23 cellular contexts compared by ENCODE assay signal in genomic region chr1:101915597-101915996, GRCh38.
"Had no signal": no experiment of that assay in that cellular context is flagged by ENCODE, and none has a peak within 500 bp of the region (broad histone marks: within the 10 kb centered on the region; RNA-seq: fewer than 3 reads in every experiment).

No MANE protein-coding gene starts in this region.

- DNase-seq: activated B cell treated with CpG ODN at 0.5 μM for 24 hours; activated CD4-positive, alpha-beta memory T cell treated with anti-CD3 and anti-CD28 coated beads for 36 hours; activated CD4-positive, alpha-beta T cell treated with anti-CD3 and anti-CD28 coated beads, Interleukin-2, amount 10 ng/mL, durations not matched to agents 7 days and 5 days; activated CD8-positive, alpha-beta memory T cell treated with anti-CD3 and anti-CD28 coated beads for 24 hours; activated gamma-delta T cell; activated naive CD4-positive, alpha-beta T cell treated with anti-CD3 and anti-CD28 coated beads for 36 hours; activated naive CD8-positive, alpha-beta T cell treated with anti-CD3 and anti-CD28 coated beads for 36 hours; activated T-cell treated with anti-CD3 and anti-CD28 coated beads for 4 hours; activated T-cell treated with anti-CD3 and anti-CD28 coated beads, Interleukin-2, amount 50 U/mL, for 48 hours; brain microvascular endothelial cell; IMR-90; Kasumi-1; KBM-7; NCI-H1930; NCI-H2171; NCI-H2227 treated with DMSO at 0.1 percent for 48 hours; NCI-H510A; NCI-H526 treated with DMSO at 0.1 percent for 48 hours; NCI-H82; T-helper 2 cell; T1000 had no signal

- H3K9me3 ChIP-seq: SJSA1 had no signal

- H3K36me3 Mint-ChIP-seq: activated CD4-positive, alpha-beta memory T cell treated with anti-CD3 and anti-CD28 coated beads for 36 hours; activated naive CD8-positive, alpha-beta T cell treated with anti-CD3 and anti-CD28 coated beads for 36 hours had no signal

- H3K27ac ChIP-seq: brain microvascular endothelial cell, SJSA1 had no signal

- H3K27ac Mint-ChIP-seq: activated B cell treated with CpG ODN at 0.5 μM for 24 hours; activated CD4-positive, alpha-beta memory T cell treated with anti-CD3 and anti-CD28 coated beads for 36 hours; activated CD4-positive, alpha-beta T cell treated with anti-CD3 and anti-CD28 coated beads, Interleukin-2, amount 10 ng/mL, durations not matched to agents 7 days and 5 days; activated naive CD4-positive, alpha-beta T cell treated with anti-CD3 and anti-CD28 coated beads for 36 hours; activated naive CD8-positive, alpha-beta T cell treated with anti-CD3 and anti-CD28 coated beads for 36 hours; activated T-helper 17 cell treated with anti-CD3 and anti-CD28 coated beads, Interleukin-2, amount 50 U/mL, for 72 hours had no signal

- H3K4me1 Mint-ChIP-seq: activated B cell treated with CpG ODN at 0.5 μM for 24 hours; activated CD4-positive, alpha-beta T cell treated with anti-CD3 and anti-CD28 coated beads, Interleukin-2, amount 10 ng/mL, durations not matched to agents 7 days and 5 days; activated naive CD8-positive, alpha-beta T cell treated with anti-CD3 and anti-CD28 coated beads for 36 hours; activated T-helper 17 cell treated with anti-CD3 and anti-CD28 coated beads, Interleukin-2, amount 50 U/mL, for 72 hours had no signal

- H3K36me3 ChIP-seq: brain microvascular endothelial cell, SJSA1 had no signal

- H3K4me1 ChIP-seq: SJSA1 had no signal

- H3K4me3 Mint-ChIP-seq: activated B cell treated with CpG ODN at 0.5 μM for 24 hours; activated CD4-positive, alpha-beta memory T cell treated with anti-CD3 and anti-CD28 coated beads for 36 hours; activated CD4-positive, alpha-beta T cell treated with anti-CD3 and anti-CD28 coated beads, Interleukin-2, amount 10 ng/mL, durations not matched to agents 7 days and 5 days; activated naive CD4-positive, alpha-beta T cell treated with anti-CD3 and anti-CD28 coated beads for 36 hours; activated naive CD8-positive, alpha-beta T cell treated with anti-CD3 and anti-CD28 coated beads for 36 hours; activated T-helper 17 cell treated with anti-CD3 and anti-CD28 coated beads, Interleukin-2, amount 50 U/mL, for 72 hours had no signal

- ATAC-seq: activated T-helper 17 cell treated with anti-CD3 and anti-CD28 coated beads, Interleukin-2, amount 50 U/mL, for 72 hours had no signal

- H3K9me3 Mint-ChIP-seq: activated B cell treated with CpG ODN at 0.5 μM for 24 hours; activated CD4-positive, alpha-beta memory T cell treated with anti-CD3 and anti-CD28 coated beads for 36 hours; activated CD4-positive, alpha-beta T cell treated with anti-CD3 and anti-CD28 coated beads, Interleukin-2, amount 10 ng/mL, durations not matched to agents 7 days and 5 days; activated naive CD4-positive, alpha-beta T cell treated with anti-CD3 and anti-CD28 coated beads for 36 hours; activated naive CD8-positive, alpha-beta T cell treated with anti-CD3 and anti-CD28 coated beads for 36 hours; activated T-helper 17 cell treated with anti-CD3 and anti-CD28 coated beads, Interleukin-2, amount 50 U/mL, for 72 hours had no signal

- H3K27me3 ChIP-seq: brain microvascular endothelial cell, SJSA1 had no signal

- H3K4me3 ChIP-seq: SJSA1 had no signal

- H3K27me3 Mint-ChIP-seq: activated B cell treated with CpG ODN at 0.5 μM for 24 hours; activated CD4-positive, alpha-beta memory T cell treated with anti-CD3 and anti-CD28 coated beads for 36 hours; activated CD4-positive, alpha-beta T cell treated with anti-CD3 and anti-CD28 coated beads, Interleukin-2, amount 10 ng/mL, durations not matched to agents 7 days and 5 days; activated T-helper 17 cell treated with anti-CD3 and anti-CD28 coated beads, Interleukin-2, amount 50 U/mL, for 72 hours had no signal
